In the genomic region with DNA sequence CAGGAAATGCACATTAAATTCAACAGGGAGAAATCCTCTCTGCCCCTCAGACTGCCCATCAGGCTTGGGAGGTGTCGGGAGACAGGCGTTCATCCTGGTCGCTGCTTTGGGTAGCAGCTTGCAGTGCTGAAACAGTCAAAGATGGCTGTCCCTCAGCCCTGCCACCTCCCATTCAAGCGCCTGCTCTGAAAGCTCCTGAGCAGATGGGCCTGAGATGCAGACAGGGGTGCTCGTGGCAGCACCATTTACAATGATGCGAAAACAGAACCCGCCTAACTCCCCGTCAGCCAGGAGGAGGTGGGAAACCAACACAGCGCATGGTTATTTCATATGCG, we compare ENCODE assay signal across 22 cellular contexts.
"Had no signal": no experiment of that assay in that cellular context is flagged by ENCODE, and none has a peak within 500 bp of the region (broad histone marks: within the 10 kb centered on the region; RNA-seq: fewer than 3 reads in every experiment).

No MANE protein-coding gene starts in this region.

- H3K9me3 ChIP-seq: adrenal gland, breast epithelium, lower lobe of right lung, spleen had no signal

- H3K4me3 ChIP-seq: adrenal gland, breast epithelium, lower lobe of right lung, neural progenitor cell, spleen had no signal

- H2AFZ ChIP-seq: neural progenitor cell had no signal

- H3K27me3 ChIP-seq: adrenal gland, breast epithelium had no signal

- FAIRE-seq: endometrium, kidney had no signal

- DNase-seq: activated CD4-positive, alpha-beta T cell treated with anti-CD3 and anti-CD28 coated beads, Interleukin-2, amount 10 ng/mL, durations not matched to agents 7 days and 5 days; activated CD4-positive, CD25-positive, alpha-beta regulatory T cell treated with anti-CD3 and anti-CD28 coated beads, Interleukin-2, amount 50 U/mL, for 72 hours; activated CD8-positive, alpha-beta T cell treated with anti-CD3 and anti-CD28 coated beads for 36 hours; activated naive CD4-positive, alpha-beta T cell; activated T-cell treated with anti-CD3 and anti-CD28 coated beads, Interleukin-2, amount 50 U/mL, for 4 hours; effector CD4-positive, alpha-beta T cell; foreskin fibroblast; kidney; lower lobe of right lung; naive thymus-derived CD8-positive, alpha-beta T cell; retina; spleen; stimulated activated CD4-positive, alpha-beta T cell treated with anti-CD3 and anti-CD28 coated beads, Interleukin-4, amount 100 ng/mL, for 4 hours; stimulated activated naive CD8-positive, alpha-beta T cell treated with anti-CD3 and anti-CD28 coated beads, Interleukin-15, Interleukin-2, amounts not matched to agents 100 U/mL and 50 U/mL, for 24 hours; T-cell; trophoblast cell; WERI-Rb-1 had no signal

- H3K27ac ChIP-seq: adrenal gland, breast epithelium, lower lobe of right lung, neural progenitor cell, spleen, WERI-Rb-1 had no signal

- H3K4me2 ChIP-seq: neural progenitor cell had no signal

- H3K9ac ChIP-seq: neural progenitor cell had no signal

- ATAC-seq: activated CD8-positive, alpha-beta T cell treated with anti-CD3 and anti-CD28 coated beads for 36 hours; activated T-cell treated with anti-CD3 and anti-CD28 coated beads, Interleukin-2, amount 50 U/mL, for 4 hours; left lobe of liver; lower lobe of right lung; naive thymus-derived CD8-positive, alpha-beta T cell; stimulated activated naive CD8-positive, alpha-beta T cell treated with anti-CD3 and anti-CD28 coated beads, Interleukin-15, Interleukin-2, amounts not matched to agents 100 U/mL and 50 U/mL, for 24 hours; T-cell had no signal

- H3K36me3 ChIP-seq: adrenal gland, breast epithelium, lower lobe of right lung, neural progenitor cell, spleen, WERI-Rb-1 had no signal
